Comparison of ENCODE assay signal across 9 cellular contexts in the genomic region with DNA sequence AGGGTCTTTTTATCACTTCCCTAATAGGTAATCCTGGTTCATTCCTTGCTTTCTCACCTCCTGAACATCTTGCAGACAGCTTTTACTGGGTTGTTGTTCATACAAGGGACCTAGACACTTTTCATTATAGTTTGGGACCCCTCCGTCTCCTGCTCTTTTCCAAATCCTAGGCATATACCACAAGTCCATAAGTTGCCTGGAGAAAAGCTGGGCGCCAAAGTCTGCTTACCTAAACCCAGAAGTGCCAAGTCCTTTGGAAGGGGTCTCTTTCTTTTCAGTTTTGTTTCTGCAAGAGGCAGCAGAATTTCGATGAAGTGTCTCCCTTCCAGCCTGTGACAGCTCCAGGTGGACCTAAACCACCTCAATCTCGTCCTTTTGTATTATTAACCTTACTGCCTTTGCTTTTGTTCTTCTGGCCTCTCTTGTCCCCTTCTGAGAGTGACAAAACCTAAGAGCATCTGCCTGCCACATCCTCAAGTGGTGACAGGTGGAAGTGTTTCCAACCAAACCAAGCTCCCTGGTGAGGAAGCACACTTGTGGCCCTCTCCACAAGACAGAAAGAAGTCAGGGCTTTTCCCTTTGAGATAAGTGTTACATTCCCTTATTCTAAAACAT.
DNase-seq lines count a peak whose midpoint lies in the region; ATAC-seq and TF ChIP-seq lines count a peak whose summit lies in the region.
"Had no signal": no experiment of that assay in that cellular context is flagged by ENCODE, and none has a peak within 500 bp of the region (broad histone marks: within the 10 kb centered on the region; RNA-seq: fewer than 3 reads in every experiment).

No MANE protein-coding gene starts in this region.

- DNase-seq in DND-41 (peak; percentile 24), NCI-H345 (lab: John Stamatoyannopoulos, UW) (peak; percentile 59), cerebellar cortex (ENCODE audit: low spot score) (peak; percentile 24), GM03348 (ENCODE audit: low spot score) (no peak)
- DNase-seq: caudate nucleus had no signal

- no peak overlapping the region for H2AFZ ChIP-seq in DND-41 (ENCODE audit: low read depth, low read length)

- H3K79me2 ChIP-seq in DND-41 (ENCODE audit: insufficient read depth, low read length) = no peaks in the 10 kb centered on the region

- H4K20me1 ChIP-seq in DND-41 (ENCODE audit: insufficient read depth, low read length) = no peaks in the 10 kb centered on the region

- no peaks in the 10 kb centered on the region for H3K4me1 ChIP-seq in DND-41 (ENCODE audit: insufficient read depth, low read length)

- ATAC-seq in DND-41 (ENCODE audit: insufficient read depth, low read depth) (peak; percentile 82), HG03520 (IDR thresholded peaks at IDR 0.05; ENCODE audit: unreplicated experiment) (no peak), HG02571 (IDR thresholded peaks at IDR 0.05; ENCODE audit: unreplicated experiment) (no peak), GM18907 (IDR thresholded peaks at IDR 0.05; ENCODE audit: unreplicated experiment) (no peak)

- H3K27me3 ChIP-seq in DND-41 (ENCODE audit: insufficient read depth, low read length, poor library complexity) = no peaks in the 10 kb centered on the region

- no peaks in the 10 kb centered on the region for H3K36me3 ChIP-seq in DND-41 (ENCODE audit: insufficient read depth, low read length)

- no peak overlapping the region for H3K9ac ChIP-seq in DND-41 (ENCODE audit: low read depth, low read length)

- H3K27ac ChIP-seq in 22Rv1 (peak overlapping the region; percentile 20; the same call in 1 of the 2 replicates), DND-41 (ENCODE audit: low read length) (no peak overlapping the region)

- H3K4me3 ChIP-seq in DND-41 (ENCODE audit: low read depth in 1 of 2, low read length in 2 of 2) = no peak overlapping the region

- H3K9me3 ChIP-seq in DND-41 (ENCODE audit: insufficient read depth, low read length, severe bottlenecking) = no peaks in the 10 kb centered on the region

- H3K4me2 ChIP-seq in DND-41 (ENCODE audit: insufficient read depth, low read length) = no peak overlapping the region

- TF ChIP-seq CTCF in 22Rv1 (IDR thresholded peaks at IDR 0.05) = peak; percentile 29; the same call in 1 of the 2 replicates
- TF ChIP-seq CTCF in DND-41 (IDR thresholded peaks at IDR 0.05; ENCODE audit: borderline replicate concordance, extremely low read depth, low read length, poor library complexity, severe bottlenecking) = peak; percentile 43
